1 cellular context compared by ENCODE assay signal in genomic region chr2:219119422-219120043, GRCh38.
TF ChIP-seq lines count a peak whose summit lies in the region.

No MANE protein-coding gene starts in this region.

TF ChIP-seq in HEK293T, 16 proteins besides CTCF, POLR2A, EP300 and RAD21 (continued from another document):
- TF ChIP-seq FOXM1 (IDR thresholded peaks at IDR 0.05; ENCODE audit: borderline replicate concordance): no peak
- TF ChIP-seq FOXA1 (IDR thresholded peaks at IDR 0.05): no peak
- no peak for TF ChIP-seq SUZ12 (IDR thresholded peaks at IDR 0.05)
